ENCODE assay signal across 9 cellular contexts in the genomic region with DNA sequence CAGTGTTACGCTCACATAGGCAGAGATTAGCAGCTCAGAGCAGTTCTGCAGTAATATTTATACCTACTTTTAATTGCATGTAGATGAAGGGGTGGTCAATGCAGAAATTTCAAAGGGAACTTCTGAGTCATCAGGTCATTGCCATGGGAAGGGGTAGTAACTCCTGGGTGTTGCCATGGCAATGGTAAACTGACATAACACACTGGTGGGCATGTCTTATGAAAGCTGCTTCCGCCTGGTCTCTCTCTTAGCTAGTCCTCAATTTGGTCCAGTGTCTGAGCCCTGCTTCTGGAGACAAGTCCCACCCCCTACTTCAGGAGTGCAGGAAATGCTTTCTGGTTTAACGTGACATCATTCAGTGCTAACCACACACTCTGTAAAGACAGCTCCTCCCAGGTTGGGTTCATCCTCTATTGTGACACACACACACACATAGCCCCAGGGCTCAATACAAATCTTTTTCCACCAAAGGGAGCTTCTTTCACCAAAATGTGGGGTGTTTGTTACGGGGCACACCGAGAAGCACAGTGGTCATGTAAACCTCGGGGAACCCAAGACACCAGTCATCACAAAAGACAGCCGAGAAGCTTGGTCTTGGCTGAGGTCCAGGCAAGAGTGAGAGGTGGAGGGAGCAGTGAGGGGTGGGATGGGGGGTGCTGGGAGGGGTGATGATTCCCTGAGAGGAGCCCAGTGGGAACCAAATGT.
DNase-seq lines count a peak whose midpoint lies in the region; ATAC-seq and TF ChIP-seq lines count a peak whose summit lies in the region.
"Had no signal": no experiment of that assay in that cellular context is flagged by ENCODE, and none has a peak within 500 bp of the region (broad histone marks: within the 10 kb centered on the region; RNA-seq: fewer than 3 reads in every experiment).

No MANE protein-coding gene starts in this region.

- H3K27ac ChIP-seq in HL-60 (replicated peaks) = no peak overlapping the region

- intact Hi-C loops in posterior vena cava (cut with DNase I) = no loop called here

- H3K4me3 ChIP-seq in HL-60 (replicated peaks; ENCODE audit: insufficient read depth, low read length) = no peak overlapping the region
- H3K4me3 ChIP-seq in choroid plexus epithelial cell (ENCODE audit: low read depth, low read length) = no peak overlapping the region

- no peaks in the 10 kb centered on the region for H3K27me3 ChIP-seq in HL-60 (ENCODE audit: insufficient read depth, poor library complexity, severe bottlenecking)

- ATAC-seq in GM19467 (IDR thresholded peaks at IDR 0.05; ENCODE audit: unreplicated experiment) = peak; percentile 79
- ATAC-seq: Panc1 had no signal

- TF ChIP-seq CTCF in HL-60 (IDR thresholded peaks at IDR 0.05; ENCODE audit: insufficient read depth, low read length) = no peak
- no peak for TF ChIP-seq CTCF in choroid plexus epithelial cell (conservative IDR thresholded peaks at IDR 0.05; ENCODE audit: low read depth, low read length)

- DNase-seq in COLO668 (lab: John Stamatoyannopoulos, UW; ENCODE audit: unreplicated experiment) (peak; percentile 36), HL-60 (ENCODE audit: low read depth in 1 of 2, low spot score in 1 of 2) (peak; percentile 71 to 72), T-helper 22 cell (ENCODE audit: low read depth) (peak; percentile 56), choroid plexus epithelial cell (ENCODE audit: low read depth) (peak; percentile 94), posterior vena cava (ENCODE audit: low spot score) (peak; percentile 45), cerebellum (ENCODE audit: low spot score) (no peak), NCI-H1092 treated with DMSO at 0.1 percent for 48 hours (lab: John Stamatoyannopoulos, UW) (no peak)

Comparison
In these comparisons a context has a peak if more than half of its experiments do, and no peak if none do; other contexts are left out.
1. DNase-seq: peak in COLO668 (single experiment), HL-60 (2 of 2), T-helper 22 cell (single experiment), choroid plexus epithelial cell (single experiment) and posterior vena cava (single experiment); none in cerebellum (single experiment) and NCI-H1092 treated with DMSO at 0.1 percent for 48 hours (single experiment).